1 cellular context compared by ENCODE assay signal in the genomic region with DNA sequence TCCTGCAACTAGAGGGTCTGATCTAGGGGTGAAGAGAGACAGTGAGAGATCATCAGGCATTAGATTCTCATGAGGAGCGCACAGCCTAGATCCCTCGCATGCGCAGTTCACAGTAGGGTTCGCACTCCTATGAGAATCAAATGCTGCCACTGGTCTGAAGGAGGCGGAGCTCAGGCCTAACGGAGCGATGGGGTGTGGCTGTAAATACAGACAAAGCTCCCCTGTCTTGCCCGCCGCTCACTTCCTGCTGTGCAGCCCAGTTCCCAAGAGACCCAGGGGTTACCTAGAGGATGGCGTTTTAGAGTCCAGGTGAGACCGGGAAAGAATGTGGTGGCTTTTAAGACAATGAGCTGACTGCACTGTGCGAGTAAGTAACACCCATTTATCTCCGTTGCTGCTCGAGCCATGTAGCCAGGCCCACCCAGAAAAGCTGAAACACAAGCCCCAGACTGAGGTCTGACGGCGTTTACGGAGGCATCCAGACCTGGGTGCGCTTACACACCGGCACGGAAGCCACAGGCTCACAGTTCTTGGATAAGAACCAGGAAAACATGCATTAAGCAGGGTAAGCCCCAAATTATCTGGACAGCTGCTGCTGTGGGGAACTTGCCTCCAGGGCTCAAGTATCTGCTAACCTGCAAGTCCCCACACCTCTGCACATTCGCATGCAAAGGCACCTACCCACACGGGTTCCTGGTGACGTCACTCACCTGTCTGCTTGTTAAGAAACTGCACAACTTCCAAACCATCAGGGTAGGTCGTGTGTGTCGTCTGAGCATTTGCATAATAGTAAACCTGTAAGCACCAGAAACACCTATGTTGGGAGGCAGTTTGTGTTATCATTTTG.
A peak's percentile ranks its signal among the peaks of the same experiment; 100 is the strongest.
TF ChIP-seq lines count a peak whose summit lies in the region.

No MANE protein-coding gene starts in this region.

TF ChIP-seq in HepG2, 621 proteins besides CTCF, POLR2A, EP300 and RAD21 (continued from another document):
- TF ChIP-seq ETV5 (CRISPR knock-in tag; IDR thresholded peaks at IDR 0.05; ENCODE audit: borderline replicate concordance) (no peak; the same call in 1 of the 2 replicates), RFXAP (CRISPR knock-in tag; IDR thresholded peaks at IDR 0.05; ENCODE audit: borderline replicate concordance) (no peak), POLR2AphosphoS5 (IDR thresholded peaks at IDR 0.05; ENCODE audit: low read depth, low read length) (peak; percentile 53; the same call in 1 of the 2 replicates), ZNF431 (CRISPR knock-in tag; IDR thresholded peaks at IDR 0.05; ENCODE audit: borderline replicate concordance, low read depth) (no peak)
- TF ChIP-seq, protein P1, sequence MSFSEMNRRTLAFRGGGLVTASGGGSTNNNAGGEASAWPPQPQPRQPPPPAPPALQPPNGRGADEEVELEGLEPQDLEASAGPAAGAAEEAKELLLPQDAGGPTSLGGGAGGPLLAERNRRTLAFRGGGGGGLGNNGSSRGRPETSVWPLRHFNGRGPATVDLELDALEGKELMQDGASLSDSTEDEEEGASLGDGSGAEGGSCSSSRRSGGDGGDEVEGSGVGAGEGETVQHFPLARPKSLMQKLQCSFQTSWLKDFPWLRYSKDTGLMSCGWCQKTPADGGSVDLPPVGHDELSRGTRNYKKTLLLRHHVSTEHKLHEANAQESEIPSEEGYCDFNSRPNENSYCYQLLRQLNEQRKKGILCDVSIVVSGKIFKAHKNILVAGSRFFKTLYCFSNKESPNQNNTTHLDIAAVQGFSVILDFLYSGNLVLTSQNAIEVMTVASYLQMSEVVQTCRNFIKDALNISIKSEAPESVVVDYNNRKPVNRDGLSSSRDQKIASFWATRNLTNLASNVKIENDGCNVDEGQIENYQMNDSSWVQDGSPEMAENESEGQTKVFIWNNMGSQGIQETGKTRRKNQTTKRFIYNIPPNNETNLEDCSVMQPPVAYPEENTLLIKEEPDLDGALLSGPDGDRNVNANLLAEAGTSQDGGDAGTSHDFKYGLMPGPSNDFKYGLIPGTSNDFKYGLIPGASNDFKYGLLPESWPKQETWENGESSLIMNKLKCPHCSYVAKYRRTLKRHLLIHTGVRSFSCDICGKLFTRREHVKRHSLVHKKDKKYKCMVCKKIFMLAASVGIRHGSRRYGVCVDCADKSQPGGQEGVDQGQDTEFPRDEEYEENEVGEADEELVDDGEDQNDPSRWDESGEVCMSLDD (CRISPR knock-in tag; IDR thresholded peaks at IDR 0.05; ENCODE audit: borderline replicate concordance): no peak
- TF ChIP-seq, protein P2, sequence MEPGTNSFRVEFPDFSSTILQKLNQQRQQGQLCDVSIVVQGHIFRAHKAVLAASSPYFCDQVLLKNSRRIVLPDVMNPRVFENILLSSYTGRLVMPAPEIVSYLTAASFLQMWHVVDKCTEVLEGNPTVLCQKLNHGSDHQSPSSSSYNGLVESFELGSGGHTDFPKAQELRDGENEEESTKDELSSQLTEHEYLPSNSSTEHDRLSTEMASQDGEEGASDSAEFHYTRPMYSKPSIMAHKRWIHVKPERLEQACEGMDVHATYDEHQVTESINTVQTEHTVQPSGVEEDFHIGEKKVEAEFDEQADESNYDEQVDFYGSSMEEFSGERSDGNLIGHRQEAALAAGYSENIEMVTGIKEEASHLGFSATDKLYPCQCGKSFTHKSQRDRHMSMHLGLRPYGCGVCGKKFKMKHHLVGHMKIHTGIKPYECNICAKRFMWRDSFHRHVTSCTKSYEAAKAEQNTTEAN (CRISPR knock-in tag; conservative IDR thresholded peaks at IDR 0.05): no peak
